ENCODE assay signal across 1 cellular context in genomic region chr22:30592360-30592713, GRCh38.
TF ChIP-seq lines count a peak whose summit lies in the region.

No MANE protein-coding gene starts in this region.

TF ChIP-seq in WTC11, 78 proteins besides CTCF, POLR2A, EP300 and RAD21:
- 0 out of 2 replicates have a peak, but pooled peaks have one; percentile 52 for TF ChIP-seq GTF2I (CRISPR knock-in tag; conservative IDR thresholded peaks at IDR 0.05)
